ENCODE assay signal across 7 cellular contexts in the genomic region with DNA sequence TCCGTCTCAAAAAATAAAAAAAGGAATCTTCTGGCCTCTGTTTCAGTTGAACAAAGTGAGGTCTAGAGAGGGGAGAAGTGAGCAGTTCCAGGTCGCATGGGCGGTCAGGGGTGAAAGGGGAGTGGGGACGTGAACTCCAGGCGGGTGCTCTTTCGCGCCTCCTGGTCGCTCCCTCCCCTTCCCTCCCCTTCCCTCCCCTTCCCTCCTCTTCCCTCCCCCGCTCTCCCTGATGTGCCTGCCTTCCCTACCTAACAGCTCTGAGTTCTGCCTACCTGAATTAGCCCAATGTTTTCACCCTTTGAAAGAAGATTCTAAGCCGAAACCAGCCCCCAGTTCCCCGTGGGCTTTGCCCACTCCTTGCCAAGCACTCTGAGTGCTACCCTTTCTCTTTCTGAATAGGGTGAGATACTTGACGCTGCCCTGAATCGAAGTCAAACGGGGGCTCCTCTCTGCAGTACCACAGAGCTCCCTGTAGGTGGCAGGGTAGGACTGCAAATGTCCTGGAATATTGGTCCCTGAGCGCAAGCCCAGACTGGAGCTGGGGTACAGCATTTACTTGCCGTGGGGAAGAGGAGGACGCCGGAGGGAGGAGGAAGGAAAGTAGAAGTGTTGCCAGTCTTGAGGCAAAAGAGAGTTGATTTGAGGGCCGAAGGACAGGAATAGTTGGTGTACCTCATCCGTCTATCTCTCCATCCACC.
DNase-seq lines count a peak whose midpoint lies in the region; ATAC-seq, FAIRE-seq and TF ChIP-seq lines count a peak whose summit lies in the region.
"Not testable (repeated sequence)": the region's sequence is repeated elsewhere in the genome, so short reads cannot be mapped to it uniquely, and the experiment has no call there.

No MANE protein-coding gene starts in this region.

- POLR2A ChIA-PET in OCI-LY7 (lab: Charles Lee); activated CD8-positive, alpha-beta T cell treated with anti-CD3 and anti-CD28 coated beads for 36 hours (lab: Charles Lee): not testable (repeated sequence)

- not testable (repeated sequence) for TF ChIP-seq POLR2A in spleen (IDR thresholded peaks at IDR 0.05)

- not testable (repeated sequence) for H3K4me3 ChIP-seq in GM12875 (ENCODE audit: low read depth, low read length); OCI-LY7 (ENCODE audit: low read depth, low read length, poor library complexity, severe bottlenecking); spleen

- not testable (repeated sequence) for H3K36me3 ChIP-seq in OCI-LY7 (ENCODE audit: insufficient read depth, low read length); spleen

- TF ChIP-seq CTCF in GM12875 (IDR thresholded peaks at IDR 0.05; ENCODE audit: borderline replicate concordance, insufficient read depth, low read depth, low read length) = peak; percentile 51; the same call in 1 of the 2 replicates
- peak; percentile 69 for TF ChIP-seq CTCF in OCI-LY7 (conservative IDR thresholded peaks at IDR 0.05; ENCODE audit: low read length)
- TF ChIP-seq CTCF in activated CD8-positive, alpha-beta T cell treated with anti-CD3 and anti-CD28 coated beads for 36 hours (IDR thresholded peaks at IDR 0.05) = peak; percentile 53
- TF ChIP-seq CTCF in spleen (IDR thresholded peaks at IDR 0.05 in 8 of 11, conservative IDR thresholded peaks at IDR 0.05 in 3 of 11) = peak; percentile 31 to 77 (median 58)

- intact Hi-C loops in OCI-LY7 (cut with micrococcal nuclease; ENCODE audit: unreplicated experiment); activated CD8-positive, alpha-beta T cell treated with anti-CD3 and anti-CD28 coated beads for 36 hours (cut with micrococcal nuclease); spleen (cut with DNase I; ENCODE audit: low total_unique reads): not testable (repeated sequence)

- not testable (repeated sequence) for H3K4me1 ChIP-seq in OCI-LY7 (ENCODE audit: insufficient read depth, low read length, poor library complexity, severe bottlenecking); spleen

- WGBS in spleen, 5 donors = 16 to 22% (median 17%) methylated on average over 11 to 20 of the region's 20 CpGs

- not testable (repeated sequence) for H3K27me3 ChIP-seq in spleen (replicated peaks in 1 of 7)

- H3K36me3 Mint-ChIP-seq in activated CD8-positive, alpha-beta T cell treated with anti-CD3 and anti-CD28 coated beads for 36 hours (ENCODE audit: low read depth) = not testable (repeated sequence)

- not testable (repeated sequence) for H3K9me3 ChIP-seq in OCI-LY7 (ENCODE audit: low read length); spleen

- not testable (repeated sequence) for H3K27ac Mint-ChIP-seq in activated CD8-positive, alpha-beta T cell treated with anti-CD3 and anti-CD28 coated beads for 36 hours

- H3K4me1 Mint-ChIP-seq in activated CD8-positive, alpha-beta T cell treated with anti-CD3 and anti-CD28 coated beads for 36 hours (ENCODE audit: low read depth) = not testable (repeated sequence)

- H3K79me2 ChIP-seq in OCI-LY7 (ENCODE audit: insufficient read depth, low read depth, low read length) = not testable (repeated sequence)

- peak; percentile 27 for FAIRE-seq in islet of Langerhans (lab: Jason Lieb, UNC)

- H2AFZ ChIP-seq in OCI-LY7 (ENCODE audit: low read length) = not testable (repeated sequence)

- H3K4me2 ChIP-seq in OCI-LY7 (ENCODE audit: low read length) = not testable (repeated sequence)

- BruUV-seq in OCI-LY7 (replicated peaks; lab: Mats Ljungman, UMichigan) = not testable (repeated sequence)

- DNase-seq in HK-2 (ENCODE audit: unreplicated experiment) (peak; percentile 1), OCI-LY7 (ENCODE audit: low spot score) (peak; percentile 1), caudate nucleus (lab: John Stamatoyannopoulos, UW) (peak in 33 of 61 donors; percentile 0 to 52 (median 6))
- peak; percentile 66 for DNase-seq in activated CD8-positive, alpha-beta T cell treated with anti-CD3 and anti-CD28 coated beads for 36 hours
- DNase-seq in spleen = not testable (repeated sequence)

- H3K9me3 Mint-ChIP-seq in activated CD8-positive, alpha-beta T cell treated with anti-CD3 and anti-CD28 coated beads for 36 hours = not testable (repeated sequence)

- CTCF ChIA-PET in OCI-LY7 (lab: Charles Lee; ENCODE audit: unreplicated experiment); activated CD8-positive, alpha-beta T cell treated with anti-CD3 and anti-CD28 coated beads for 36 hours (lab: Charles Lee): not testable (repeated sequence)

- ATAC-seq in activated CD8-positive, alpha-beta T cell treated with anti-CD3 and anti-CD28 coated beads for 36 hours = peak; percentile 88

- H3K27me3 Mint-ChIP-seq in activated CD8-positive, alpha-beta T cell treated with anti-CD3 and anti-CD28 coated beads for 36 hours = not testable (repeated sequence)

- not testable (repeated sequence) for H3K4me3 Mint-ChIP-seq in activated CD8-positive, alpha-beta T cell treated with anti-CD3 and anti-CD28 coated beads for 36 hours

- H3K9me2 ChIP-seq in OCI-LY7 (ENCODE audit: insufficient read depth, low read length) = not testable (repeated sequence)

- not testable (repeated sequence) for H3K27ac ChIP-seq in OCI-LY7 (ENCODE audit: low read depth, low read length, poor library complexity, severe bottlenecking); caudate nucleus (ENCODE audit: low read depth, low read length); spleen

- H4K20me1 ChIP-seq in OCI-LY7 (ENCODE audit: insufficient read depth, low read length) = not testable (repeated sequence)
